In the genomic region with DNA sequence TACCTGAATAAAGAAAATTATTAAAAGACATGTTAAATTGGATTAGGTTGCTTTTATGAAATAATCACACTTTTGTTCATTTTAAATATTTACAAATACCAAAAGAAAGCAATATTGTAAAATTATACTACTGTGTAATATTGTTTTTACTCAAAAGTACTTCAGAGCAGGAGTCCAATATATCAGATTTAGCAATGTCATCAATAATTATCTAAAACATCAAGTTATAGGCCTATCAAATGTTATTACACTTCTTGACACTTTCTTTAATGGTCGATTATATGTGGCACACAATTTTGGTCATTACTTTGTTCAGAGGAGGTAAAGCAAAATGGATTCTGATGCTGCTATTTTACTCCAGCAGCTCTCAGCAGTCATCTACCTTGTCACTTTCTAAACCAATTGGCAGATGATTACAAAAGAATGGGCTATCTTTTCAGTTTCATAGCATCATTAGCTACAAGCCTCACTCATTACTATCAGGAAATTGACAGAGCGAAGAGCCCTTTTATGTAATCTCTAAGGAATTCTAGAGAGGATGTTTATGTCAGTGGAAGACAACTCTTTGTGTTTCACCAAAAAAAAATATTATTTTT, we compare ENCODE assay signal across 1 cellular context.
A peak's percentile ranks its signal among the peaks of the same experiment; 100 is the strongest.
TF ChIP-seq lines count a peak whose summit lies in the region.

No MANE protein-coding gene starts in this region.

TF ChIP-seq in K562, 482 proteins besides CTCF, POLR2A, EP300 and RAD21 (continued from another document):
- TF ChIP-seq, protein P1, sequence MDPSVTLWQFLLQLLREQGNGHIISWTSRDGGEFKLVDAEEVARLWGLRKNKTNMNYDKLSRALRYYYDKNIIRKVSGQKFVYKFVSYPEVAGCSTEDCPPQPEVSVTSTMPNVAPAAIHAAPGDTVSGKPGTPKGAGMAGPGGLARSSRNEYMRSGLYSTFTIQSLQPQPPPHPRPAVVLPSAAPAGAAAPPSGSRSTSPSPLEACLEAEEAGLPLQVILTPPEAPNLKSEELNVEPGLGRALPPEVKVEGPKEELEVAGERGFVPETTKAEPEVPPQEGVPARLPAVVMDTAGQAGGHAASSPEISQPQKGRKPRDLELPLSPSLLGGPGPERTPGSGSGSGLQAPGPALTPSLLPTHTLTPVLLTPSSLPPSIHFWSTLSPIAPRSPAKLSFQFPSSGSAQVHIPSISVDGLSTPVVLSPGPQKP (CRISPR knock-in tag; IDR thresholded peaks at IDR 0.05), result no peak
- 0 out of 2 replicates have a peak, but pooled peaks have one; percentile 20 for TF ChIP-seq MAFG (tag; conservative IDR thresholded peaks at IDR 0.05)
- no peak for TF ChIP-seq POLR2H (tag; IDR thresholded peaks at IDR 0.05; ENCODE audit: low read depth)
- no peak for TF ChIP-seq STAG1 (CRISPR knock-in tag; IDR thresholded peaks at IDR 0.05; ENCODE audit: borderline replicate concordance)
- no peak for TF ChIP-seq ZNF785 (CRISPR knock-in tag; IDR thresholded peaks at IDR 0.05)
- peak; percentile 59 for TF ChIP-seq ZNF316 (IDR thresholded peaks at IDR 0.05)
- TF ChIP-seq C11orf30 (IDR thresholded peaks at IDR 0.05; ENCODE audit: low read depth), result peak; percentile 23; the same call in 1 of the 2 replicates
- TF ChIP-seq POLR2B (IDR thresholded peaks at IDR 0.05; ENCODE audit: low read depth, partially characterized antibody), result no peak
- peak; percentile 18; the same call in 1 of the 2 replicates for TF ChIP-seq MAFK (IDR thresholded peaks at IDR 0.05; ENCODE audit: low read length)
TF ChIP-seq in K562: peak in this region for 5.
